In the genomic region with DNA sequence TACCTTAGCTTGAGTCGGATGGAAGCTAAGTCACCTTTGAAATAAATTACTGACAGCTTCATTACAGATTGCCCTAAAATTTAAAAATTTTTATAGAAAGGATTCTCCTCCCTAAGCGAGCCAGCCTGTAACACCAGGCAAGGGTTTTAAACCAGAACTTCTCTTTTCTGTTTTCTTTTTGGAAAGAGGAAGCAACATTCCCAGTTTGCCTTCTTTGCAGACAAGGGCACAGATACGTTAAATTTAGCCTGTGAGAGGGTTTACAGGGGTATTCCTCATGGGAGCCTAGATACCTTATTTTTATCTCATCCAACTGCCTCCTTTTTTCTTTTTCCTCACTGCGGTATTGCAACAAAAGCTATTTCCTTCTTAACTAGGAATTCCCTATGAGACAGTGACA, we compare ENCODE assay signal across 16 cellular contexts. TPM values are rescaled to one million over a fixed set of nuclear protein-coding genes. Genes with fewer than 3 reads are reported as not detected.
DNase-seq lines count a peak whose midpoint lies in the region; ATAC-seq and TF ChIP-seq lines count a peak whose summit lies in the region.
"Had no signal": no experiment of that assay in that cellular context is flagged by ENCODE, and none has a peak within 500 bp of the region (broad histone marks: within the 10 kb centered on the region; RNA-seq: fewer than 3 reads in every experiment).

No MANE protein-coding gene starts in this region.

- H3K36me3 ChIP-seq in cardiac muscle cell, result peaks cover 2% of the 10 kb centered on the region
- H3K36me3 ChIP-seq: suprapubic skin had no signal

- DNase-seq in cardiac muscle cell (ENCODE audit: low read depth in 1 of 2, low spot score in 1 of 2), result no peak
- DNase-seq in Right ventricle myocardium inferior (ENCODE audit: missing footprints), result no peak
- no peak for DNase-seq in activated CD8-positive, alpha-beta T cell treated with anti-CD3 and anti-CD28 coated beads, Interleukin-2, amount 10 ng/mL, durations not matched to agents 7 days and 5 days
- DNase-seq in medulla oblongata (ENCODE audit: extremely low spot score), result peak; percentile 68
- DNase-seq in stimulated activated naive B cell treated with anti-CD40 and anti-IgM and Interleukin-4, amounts not matched to agents 10 μg/mL and 1 μg/mL and 100 μg/mL, for 72 hours, result no peak
- DNase-seq in UCSD-AML1 (lab: John Stamatoyannopoulos, UW; ENCODE audit: unreplicated experiment), result no peak
- no peak for DNase-seq in sciatic nerve (ENCODE audit: low spot score)
- no peak for DNase-seq in HCEC 1CT
- DNase-seq: activated CD4-positive, alpha-beta T cell treated with anti-CD3 and anti-CD28 coated beads for 4 hours; amniotic stem cell; NCI-H1092 treated with DMSO at 0.1 percent for 48 hours; NCI-H526; occipital lobe; stimulated activated CD4-positive, alpha-beta T cell treated with anti-CD3 and anti-CD28 coated beads, Interleukin-4, amount 100 ng/mL, for 4 hours had no signal

- peak overlapping the region; percentile 67 for H3K27ac ChIP-seq in cardiac muscle cell
- H3K27ac ChIP-seq: suprapubic skin had no signal

- H3K27ac Mint-ChIP-seq in activated CD8-positive, alpha-beta T cell treated with anti-CD3 and anti-CD28 coated beads, Interleukin-2, amount 10 ng/mL, durations not matched to agents 7 days and 5 days, result peak overlapping the region; percentile 13
- H3K27ac Mint-ChIP-seq in stimulated activated naive B cell treated with anti-CD40 and anti-IgM and Interleukin-4, amounts not matched to agents 10 μg/mL and 1 μg/mL and 100 μg/mL, for 72 hours, result peak overlapping the region; percentile 49

- no peaks in the 10 kb centered on the region for H3K27me3 ChIP-seq in cardiac muscle cell
- H3K27me3 ChIP-seq: suprapubic skin had no signal

- ATAC-seq in Right ventricle myocardium inferior (no peak), sciatic nerve (no peak)
- no peak for ATAC-seq in activated CD8-positive, alpha-beta T cell treated with anti-CD3 and anti-CD28 coated beads, Interleukin-2, amount 10 ng/mL, durations not matched to agents 7 days and 5 days
- no peak for ATAC-seq in stimulated activated naive B cell treated with anti-CD40 and anti-IgM and Interleukin-4, amounts not matched to agents 10 μg/mL and 1 μg/mL and 100 μg/mL, for 72 hours (replicated peaks)

- no peaks in the 10 kb centered on the region for H3K9me3 Mint-ChIP-seq in activated CD8-positive, alpha-beta T cell treated with anti-CD3 and anti-CD28 coated beads, Interleukin-2, amount 10 ng/mL, durations not matched to agents 7 days and 5 days (ENCODE audit: insufficient read depth)
- no peaks in the 10 kb centered on the region for H3K9me3 Mint-ChIP-seq in stimulated activated naive B cell treated with anti-CD40 and anti-IgM and Interleukin-4, amounts not matched to agents 10 μg/mL and 1 μg/mL and 100 μg/mL, for 72 hours

- H3K27me3 Mint-ChIP-seq in activated CD8-positive, alpha-beta T cell treated with anti-CD3 and anti-CD28 coated beads, Interleukin-2, amount 10 ng/mL, durations not matched to agents 7 days and 5 days (ENCODE audit: low read depth), result no peaks in the 10 kb centered on the region
- H3K27me3 Mint-ChIP-seq in stimulated activated naive B cell treated with anti-CD40 and anti-IgM and Interleukin-4, amounts not matched to agents 10 μg/mL and 1 μg/mL and 100 μg/mL, for 72 hours, result no peaks in the 10 kb centered on the region

- no peak overlapping the region for H3K4me3 ChIP-seq in cardiac muscle cell
- H3K4me3 ChIP-seq: suprapubic skin had no signal

- H3K36me3 Mint-ChIP-seq in activated CD8-positive, alpha-beta T cell treated with anti-CD3 and anti-CD28 coated beads, Interleukin-2, amount 10 ng/mL, durations not matched to agents 7 days and 5 days (ENCODE audit: low read depth), result peaks cover 80% of the 10 kb centered on the region
- peaks cover 32 to 52% of the 10 kb centered on the region in 2 donors for H3K36me3 Mint-ChIP-seq in stimulated activated naive B cell treated with anti-CD40 and anti-IgM and Interleukin-4, amounts not matched to agents 10 μg/mL and 1 μg/mL and 100 μg/mL, for 72 hours

- no peaks in the 10 kb centered on the region for H3K9me3 ChIP-seq in cardiac muscle cell (ENCODE audit: low read depth)
- H3K9me3 ChIP-seq: suprapubic skin had no signal

- intact Hi-C loops in Right ventricle myocardium inferior (cut with DNase I) (loop anchor here (2.0 kb wide), 1 partner anchor 83 kb away; the partner anchor contains the start of gene NELFCD), sciatic nerve (cut with DNase I) (no loop called here)

- H3K4me3 Mint-ChIP-seq in activated CD8-positive, alpha-beta T cell treated with anti-CD3 and anti-CD28 coated beads, Interleukin-2, amount 10 ng/mL, durations not matched to agents 7 days and 5 days, result no peak overlapping the region
- no peak overlapping the region for H3K4me3 Mint-ChIP-seq in stimulated activated naive B cell treated with anti-CD40 and anti-IgM and Interleukin-4, amounts not matched to agents 10 μg/mL and 1 μg/mL and 100 μg/mL, for 72 hours

- peaks cover 87% of the 10 kb centered on the region for H3K4me1 ChIP-seq in cardiac muscle cell (ENCODE audit: low read depth)

- peaks cover 69% of the 10 kb centered on the region for H3K4me1 Mint-ChIP-seq in activated CD8-positive, alpha-beta T cell treated with anti-CD3 and anti-CD28 coated beads, Interleukin-2, amount 10 ng/mL, durations not matched to agents 7 days and 5 days (ENCODE audit: low read depth)
- H3K4me1 Mint-ChIP-seq in stimulated activated naive B cell treated with anti-CD40 and anti-IgM and Interleukin-4, amounts not matched to agents 10 μg/mL and 1 μg/mL and 100 μg/mL, for 72 hours, result peaks cover 41 to 78% of the 10 kb centered on the region in 2 donors

- POLR2A ChIA-PET in activated CD8-positive, alpha-beta T cell treated with anti-CD3 and anti-CD28 coated beads, Interleukin-2, amount 10 ng/mL, durations not matched to agents 7 days and 5 days (lab: Charles Lee), result interaction anchor here (0.6 kb wide), 1 partner anchor 135 kb away, joined by 3 read pairs; the partner anchor contains the start of gene ATP5F1E

- no peak for TF ChIP-seq CTCF in cardiac muscle cell (IDR thresholded peaks at IDR 0.05; ENCODE audit: low read depth, low read length)

- CTCF ChIA-PET in activated CD8-positive, alpha-beta T cell treated with anti-CD3 and anti-CD28 coated beads, Interleukin-2, amount 10 ng/mL, durations not matched to agents 7 days and 5 days (lab: Charles Lee), result interaction anchor here (1.1 to 1.4 kb wide), 3 partner anchors 10 to 85 kb away, joined by 3 to 7 read pairs (median 3); no protein-coding TSS in a partner anchor

RNA-seq across cellular contexts. Expression of gene GNAS, which starts 45.0 kb away (rescaled TPM):
- 1,319 and 1,641 TPM in 2 replicates for total RNA-seq in cardiac muscle cell
- polyA plus RNA-seq in cardiac muscle cell, result 2,522 and 2,744 TPM in 2 replicates
- total RNA-seq in Right ventricle myocardium inferior, result 1,475 TPM
- 100 to 1,000 TPM; 912 to 952 TPM for total RNA-seq in activated CD8-positive, alpha-beta T cell treated with anti-CD3 and anti-CD28 coated beads, Interleukin-2, amount 10 ng/mL, durations not matched to agents 7 days and 5 days
- total RNA-seq in sciatic nerve, result 617 TPM

RNA-seq across cellular contexts. Expression of gene GNAS-AS1, which starts 46.8 kb away (rescaled TPM):
- 1.3 and 1.8 TPM in 2 replicates for total RNA-seq in cardiac muscle cell
- 1.3 and 1.4 TPM in 2 replicates for polyA plus RNA-seq in cardiac muscle cell
- 0.38 TPM for total RNA-seq in Right ventricle myocardium inferior
- 1 to 10 TPM; 1.3 to 2.0 TPM for total RNA-seq in activated CD8-positive, alpha-beta T cell treated with anti-CD3 and anti-CD28 coated beads, Interleukin-2, amount 10 ng/mL, durations not matched to agents 7 days and 5 days
- 1.5 TPM for total RNA-seq in sciatic nerve
- total RNA-seq: G401, suprapubic skin had no signal
